ENCODE assay signal across 8 cellular contexts in genomic region chr3:9727041-9727595, GRCh38. TPM values are rescaled to one million over a fixed set of nuclear protein-coding genes. Genes with fewer than 3 reads are reported as not detected.
DNase-seq lines count a peak whose midpoint lies in the region; ATAC-seq, FAIRE-seq and TF ChIP-seq lines count a peak whose summit lies in the region.

No MANE protein-coding gene starts in this region.

- DNase-seq in ACHN (peak; percentile 40), GM23338 (ENCODE audit: low spot score) (peak; percentile 93), SK-MEL-5 (ENCODE audit: low read depth, low spot score) (peak; percentile 73), brain microvascular endothelial cell (no peak), retina (peak; percentile 15), midbrain (lab: John Stamatoyannopoulos, UW) (no peak), GM12891 (ENCODE audit: insufficient read length, low spot score) (no peak)

- H3K4me1 Mint-ChIP-seq in GM23338, result peaks cover 26% of the 10 kb centered on the region

- no peaks in the 10 kb centered on the region for H3K9me3 Mint-ChIP-seq in GM23338

- peaks cover 7% of the 10 kb centered on the region for H3K4me1 ChIP-seq in GM23338 (ENCODE audit: insufficient read depth)

- peaks cover 4% of the 10 kb centered on the region for H3K79me2 ChIP-seq in GM23338 (replicated peaks; ENCODE audit: insufficient read depth)

- H3K9me2 ChIP-seq in GM23338 (ENCODE audit: insufficient read depth), result no peaks in the 10 kb centered on the region

- peak overlapping the region; percentile 52; the same call in 1 of the 2 replicates for H3K27ac Mint-ChIP-seq in GM23338

- peak overlapping the region; percentile 70 for H3K4me2 ChIP-seq in GM23338

- TF ChIP-seq POLR2A in GM12891 (IDR thresholded peaks at IDR 0.05; ENCODE audit: low read depth, low read length), result no peak

- TF ChIP-seq CTCF in GM23338 (conservative IDR thresholded peaks at IDR 0.05; ENCODE audit: low read depth in 2 of 2) (peak; percentile 93), brain microvascular endothelial cell (IDR thresholded peaks at IDR 0.05; ENCODE audit: low read depth, low read length, missing control alignments) (peak; percentile 50)

- no peak for FAIRE-seq in GM12891 (lab: Jason Lieb, UNC)

- in situ Hi-C loops in ACHN (cut with HindIII; ENCODE audit: low pct_ligation_motif_present, low pct_unique_long_range_greater_than_20kb, low sequenced_read_pairs), result no loop called here
- in situ Hi-C loops in SK-MEL-5 (cut with HindIII; ENCODE audit: low pct_unique_long_range_greater_than_20kb, low sequenced_read_pairs), result no loop called here
- in situ Hi-C loops in brain microvascular endothelial cell (cut with HindIII; ENCODE audit: low pct_ligation_motif_present, low sequenced_read_pairs), result no loop called here

- H3K36me3 Mint-ChIP-seq in GM23338 (ENCODE audit: low read depth), result no peaks in the 10 kb centered on the region; the same call in 2 of the 3 replicates

- H3K27ac ChIP-seq in GM23338 (ENCODE audit: low read depth), result no peak overlapping the region
- H3K27ac ChIP-seq in brain microvascular endothelial cell, result no peak overlapping the region

- H3K4me3 Mint-ChIP-seq in GM23338, result peak overlapping the region; percentile 68

- H3K27me3 ChIP-seq in GM23338 (ENCODE audit: insufficient read depth) (no peaks in the 10 kb centered on the region), brain microvascular endothelial cell (replicated peaks) (no peaks in the 10 kb centered on the region)

- H4K20me1 ChIP-seq in GM23338 (replicated peaks; ENCODE audit: insufficient read depth), result no peaks in the 10 kb centered on the region

- ATAC-seq in GM23338 (peak; percentile 63), HG02798 (IDR thresholded peaks at IDR 0.05; ENCODE audit: poor library complexity, unreplicated experiment) (no peak)

- peak overlapping the region; percentile 48; the same call in 1 of the 2 replicates for H2AFZ ChIP-seq in GM23338

- H3K4me3 ChIP-seq in GM23338 (peak overlapping the region; percentile 45), brain microvascular endothelial cell (ENCODE audit: low read depth, low read length) (no peak overlapping the region)

- H3F3A ChIP-seq in GM23338 (replicated peaks; ENCODE audit: low read depth), result 0 out of 2 replicates have a peak, but pooled peaks cover 8% of the 10 kb centered on the region

- peaks cover 6% of the 10 kb centered on the region for H3K27me3 Mint-ChIP-seq in GM23338 (ENCODE audit: insufficient read depth, low read depth, poor library complexity)

- H3K36me3 ChIP-seq in GM23338 (ENCODE audit: insufficient read depth), result no peaks in the 10 kb centered on the region
- H3K36me3 ChIP-seq in brain microvascular endothelial cell (replicated peaks), result no peaks in the 10 kb centered on the region

TF ChIP-seq in GM23338, 12 proteins besides CTCF, POLR2A, EP300 and RAD21 (continues in another document):
- peak; percentile 82 for TF ChIP-seq CREB1 (CRISPR knock-in tag; IDR thresholded peaks at IDR 0.05; ENCODE audit: low read depth)

TF ChIP-seq in GM12891, 5 proteins besides CTCF, POLR2A, EP300 and RAD21:
- no peak for TF ChIP-seq POLR2AphosphoS5 (IDR thresholded peaks at IDR 0.05; ENCODE audit: low read depth, low read length)
- no peak for TF ChIP-seq POU2F2 (IDR thresholded peaks at IDR 0.05; ENCODE audit: low read depth, low read length)
- no peak for TF ChIP-seq PAX5 (IDR thresholded peaks at IDR 0.05; ENCODE audit: insufficient read depth, low read length, severe bottlenecking)
- TF ChIP-seq TAF1 (IDR thresholded peaks at IDR 0.05; ENCODE audit: low read depth, low read length), result no peak
- no peak for TF ChIP-seq SPI1 (IDR thresholded peaks at IDR 0.05; ENCODE audit: low read depth, low read length)

RNA-seq across cellular contexts. Expression of gene BRPF1, which starts 4.4 kb away (rescaled TPM):
- 23.7 and 24.7 TPM in 2 replicates for total RNA-seq in GM23338 (2014; rRNA removed; shearing (Covaris generic))
- polyA plus RNA-seq in GM23338 (2016; fragmentation: Nextera tagmentation; extraction: Ambion mirVana), result 6.3 and 8.0 TPM in 2 replicates
- total RNA-seq in SK-MEL-5 (2014; rRNA removed; shearing (Covaris generic)), result 17.7 and 18.8 TPM in 2 replicates
- 19.4 and 25.8 TPM in 2 replicates for polyA plus RNA-seq in SK-MEL-5 (2015; cell fraction: cytosol; rRNA removed)
- polyA plus RNA-seq in SK-MEL-5 (2015; cell fraction: nucleus; rRNA removed), result 28.1 and 36.4 TPM in 2 replicates
- polyA plus RNA-seq in GM12891 (2012; ENCODE audit: low read depth, missing spikeins), result 11.0 TPM

RNA-seq across cellular contexts. Expression of gene OGG1, which starts 22.6 kb away (rescaled TPM):
- total RNA-seq in GM23338 (2014; rRNA removed; shearing (Covaris generic)), result 25.4 and 27.6 TPM in 2 replicates
- polyA plus RNA-seq in GM23338 (2016; fragmentation: Nextera tagmentation; extraction: Ambion mirVana), result 17.4 and 20.6 TPM in 2 replicates
- total RNA-seq in SK-MEL-5 (2014; rRNA removed; shearing (Covaris generic)), result 11.0 and 16.0 TPM in 2 replicates
- polyA plus RNA-seq in SK-MEL-5 (2015; cell fraction: cytosol; rRNA removed), result 17.3 and 26.8 TPM in 2 replicates
- polyA plus RNA-seq in SK-MEL-5 (2015; cell fraction: nucleus; rRNA removed), result 27.5 and 47.7 TPM in 2 replicates
- 10.0 TPM for polyA plus RNA-seq in GM12891 (2012; ENCODE audit: low read depth, missing spikeins)

RNA-seq across cellular contexts. Expression of gene CPNE9, which starts 23.5 kb away (rescaled TPM):
- total RNA-seq in GM23338 (2014; rRNA removed; shearing (Covaris generic)), result 7.8 and 8.8 TPM in 2 replicates
- 6.2 and 7.0 TPM in 2 replicates for polyA plus RNA-seq in GM23338 (2016; fragmentation: Nextera tagmentation; extraction: Ambion mirVana)
- 0.53 and 0.79 TPM in 2 replicates for total RNA-seq in SK-MEL-5 (2014; rRNA removed; shearing (Covaris generic))
- 0.05 and 3.7 TPM in 2 replicates for polyA plus RNA-seq in SK-MEL-5 (2015; cell fraction: cytosol; rRNA removed)
- polyA plus RNA-seq in SK-MEL-5 (2015; cell fraction: nucleus; rRNA removed), result 0.37 TPM in 1 of 2 replicates, not detected in the other
- 0.04 TPM for polyA plus RNA-seq in GM12891 (2012; ENCODE audit: low read depth, missing spikeins)

RNA-seq across cellular contexts. Expression of gene CAMK1, which starts 42.6 kb away (rescaled TPM):
- total RNA-seq in GM23338 (2014; rRNA removed; shearing (Covaris generic)), result 3.1 and 4.4 TPM in 2 replicates
- 4.4 and 4.9 TPM in 2 replicates for polyA plus RNA-seq in GM23338 (2016; fragmentation: Nextera tagmentation; extraction: Ambion mirVana)
- 0.19 and 0.32 TPM in 2 replicates for total RNA-seq in SK-MEL-5 (2014; rRNA removed; shearing (Covaris generic))
- polyA plus RNA-seq in SK-MEL-5 (2015; cell fraction: cytosol; rRNA removed), result 0.10 and 1.1 TPM in 2 replicates
- polyA plus RNA-seq in SK-MEL-5 (2015; cell fraction: nucleus; rRNA removed), result 0.67 and 0.68 TPM in 2 replicates
- polyA plus RNA-seq in GM12891 (2012; ENCODE audit: low read depth, missing spikeins), result 0.53 TPM

Comparison
In these comparisons a context has a peak if more than half of its experiments do, and no peak if none do; other contexts are left out.
1. DNase-seq: peak in ACHN (single experiment), GM23338 (single experiment), SK-MEL-5 (single experiment) and retina (single experiment); none in brain microvascular endothelial cell (single experiment), midbrain (single experiment) and GM12891 (single experiment).